Comparison of ENCODE assay signal across 24 cellular contexts in the genomic region with DNA sequence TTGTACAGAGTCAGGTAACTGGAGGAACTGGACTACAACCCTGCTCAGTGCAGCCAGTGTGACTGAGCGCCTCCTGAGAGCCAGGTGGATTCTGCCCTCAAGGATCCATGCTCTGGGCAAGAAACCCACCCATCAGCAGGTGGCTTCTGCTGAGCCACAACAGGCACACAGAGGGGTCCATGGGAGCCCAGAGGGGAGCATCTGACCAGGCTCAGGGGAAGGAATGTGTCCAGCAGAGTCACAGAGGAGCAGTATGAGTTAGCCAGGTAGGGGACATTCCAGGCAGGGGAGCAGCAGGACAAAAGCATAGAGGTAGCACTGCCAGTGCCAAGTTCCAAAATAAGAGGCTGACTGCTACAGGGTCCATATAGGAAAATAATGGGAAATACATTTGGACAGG.
"Had no signal": no experiment of that assay in that cellular context is flagged by ENCODE, and none has a peak within 500 bp of the region (broad histone marks: within the 10 kb centered on the region; RNA-seq: fewer than 3 reads in every experiment).

No MANE protein-coding gene starts in this region.

- H3K27me3 ChIP-seq: brain microvascular endothelial cell, esophagus muscularis mucosa, gastrocnemius medialis, right lobe of liver, suprapubic skin, tibial nerve had no signal

- ATAC-seq: gastrocnemius medialis, left ventricle myocardium superior, right lobe of liver had no signal

- H3K9me3 Mint-ChIP-seq: activated naive CD4-positive, alpha-beta T cell treated with anti-CD3 and anti-CD28 coated beads, Interleukin-2, amount 50 U/mL, for 24 hours; mesothelial cell of epicardium; nephron had no signal

- DNase-seq: activated CD4-positive, alpha-beta T cell treated with anti-CD3 and anti-CD28 coated beads for 4 hours; activated CD4-positive, alpha-beta T cell treated with anti-CD3 and anti-CD28 coated beads, Interleukin-2, amount 50 U/mL, for 48 hours; activated CD4-positive, CD25-positive, alpha-beta regulatory T cell; activated gamma-delta T cell; anterior cingulate cortex; brain microvascular endothelial cell; central memory CD4-positive, alpha-beta T cell; effector memory CD4-positive, alpha-beta T cell; gastrocnemius medialis; head of caudate nucleus; hypothalamus; left ventricle myocardium superior; mammary epithelial cell; right lobe of liver; stimulated activated CD4-positive, alpha-beta T cell treated with anti-CD3 and anti-CD28 coated beads, Interleukin-2, amount 100 ng/mL, for 24 hours; stimulated activated naive CD4-positive, alpha-beta T cell treated with Interleukin-2 at 50 U/mL for 16 hours; T-helper 1 cell; T-helper 9 cell had no signal

- H3K4me3 Mint-ChIP-seq: activated naive CD4-positive, alpha-beta T cell treated with anti-CD3 and anti-CD28 coated beads, Interleukin-2, amount 50 U/mL, for 24 hours; mesothelial cell of epicardium; nephron had no signal

- H3K27ac Mint-ChIP-seq: activated naive CD4-positive, alpha-beta T cell treated with anti-CD3 and anti-CD28 coated beads, Interleukin-2, amount 50 U/mL, for 24 hours; mesothelial cell of epicardium; nephron had no signal

- H3K36me3 ChIP-seq: brain microvascular endothelial cell, right lobe of liver, suprapubic skin had no signal

- H3K4me3 ChIP-seq: esophagus muscularis mucosa, gastrocnemius medialis, right lobe of liver, suprapubic skin, tibial nerve had no signal

- H3K9me3 ChIP-seq: esophagus muscularis mucosa, gastrocnemius medialis, right lobe of liver, suprapubic skin, tibial nerve had no signal

- H3K27me3 Mint-ChIP-seq: activated naive CD4-positive, alpha-beta T cell treated with anti-CD3 and anti-CD28 coated beads, Interleukin-2, amount 50 U/mL, for 24 hours had no signal

- H3K27ac ChIP-seq: brain microvascular endothelial cell, esophagus muscularis mucosa, gastrocnemius medialis, right lobe of liver, suprapubic skin had no signal
